In genomic region chr10:101295266-101295665, GRCh38 we compare ENCODE assay signal across 19 cellular contexts.
"Had no signal": no experiment of that assay in that cellular context is flagged by ENCODE, and none has a peak within 500 bp of the region (broad histone marks: within the 10 kb centered on the region; RNA-seq: fewer than 3 reads in every experiment).

No MANE protein-coding gene starts in this region.

- H3K4me1 ChIP-seq: foreskin keratinocyte had no signal

- H3K9me3 ChIP-seq: colonic mucosa, left ventricle myocardium inferior, neutrophil, tibial artery had no signal

- H3K36me3 ChIP-seq: brain microvascular endothelial cell, colonic mucosa, left ventricle myocardium inferior, neutrophil, tibial artery had no signal

- ATAC-seq: activated CD4-positive, CD25-positive, alpha-beta regulatory T cell treated with anti-CD3 and anti-CD28 coated beads, Interleukin-2, amount 50 U/mL, for 24 hours; activated naive CD8-positive, alpha-beta T cell treated with anti-CD3 and anti-CD28 coated beads, Interleukin-2, amount 50 U/mL, for 24 hours; activated T-cell treated with anti-CD3 and anti-CD28 coated beads, Interleukin-2, amount 50 U/mL, for 4 hours; foreskin keratinocyte; naive thymus-derived CD4-positive, alpha-beta T cell had no signal

- H3K27ac ChIP-seq: brain microvascular endothelial cell, colonic mucosa, foreskin keratinocyte, left ventricle myocardium inferior, neutrophil, tibial artery had no signal

- H3K36me3 Mint-ChIP-seq: activated naive CD4-positive, alpha-beta T cell treated with anti-CD3 and anti-CD28 coated beads, Interleukin-2, amount 10 ng/mL, durations not matched to agents 7 days and 5 days had no signal

- H3K9me3 Mint-ChIP-seq: activated CD4-positive, alpha-beta T cell treated with anti-CD3 and anti-CD28 coated beads, Interleukin-2, amount 10 ng/mL, durations not matched to agents 7 days and 5 days; activated naive CD4-positive, alpha-beta T cell treated with anti-CD3 and anti-CD28 coated beads, Interleukin-2, amount 10 ng/mL, durations not matched to agents 7 days and 5 days; activated naive CD8-positive, alpha-beta T cell treated with anti-CD3 and anti-CD28 coated beads, Interleukin-2, amount 50 U/mL, for 24 hours; activated T-cell treated with anti-CD3 and anti-CD28 coated beads, Interleukin-2, amount 50 U/mL, for 4 hours; central memory CD8-positive, alpha-beta T cell had no signal

- H3K4me3 ChIP-seq: colonic mucosa, left ventricle myocardium inferior, tibial artery had no signal

- H3K4me3 Mint-ChIP-seq: activated CD4-positive, alpha-beta T cell treated with anti-CD3 and anti-CD28 coated beads, Interleukin-2, amount 10 ng/mL, durations not matched to agents 7 days and 5 days; activated naive CD4-positive, alpha-beta T cell treated with anti-CD3 and anti-CD28 coated beads, Interleukin-2, amount 10 ng/mL, durations not matched to agents 7 days and 5 days; activated naive CD8-positive, alpha-beta T cell treated with anti-CD3 and anti-CD28 coated beads, Interleukin-2, amount 50 U/mL, for 24 hours; activated T-cell treated with anti-CD3 and anti-CD28 coated beads, Interleukin-2, amount 50 U/mL, for 4 hours; central memory CD8-positive, alpha-beta T cell; naive thymus-derived CD4-positive, alpha-beta T cell had no signal

- H3K27ac Mint-ChIP-seq: activated CD4-positive, alpha-beta T cell treated with anti-CD3 and anti-CD28 coated beads, Interleukin-2, amount 10 ng/mL, durations not matched to agents 7 days and 5 days; activated naive CD4-positive, alpha-beta T cell treated with anti-CD3 and anti-CD28 coated beads, Interleukin-2, amount 10 ng/mL, durations not matched to agents 7 days and 5 days; activated naive CD8-positive, alpha-beta T cell treated with anti-CD3 and anti-CD28 coated beads, Interleukin-2, amount 50 U/mL, for 24 hours; naive thymus-derived CD4-positive, alpha-beta T cell had no signal

- DNase-seq: activated CD4-positive, alpha-beta T cell treated with anti-CD3 and anti-CD28 coated beads, Interleukin-2, amount 10 ng/mL, durations not matched to agents 7 days and 5 days; activated CD8-positive, alpha-beta memory T cell treated with anti-CD3 and anti-CD28 coated beads, Interleukin-2, amount 50 U/mL, for 4 hours; activated effector memory CD4-positive, alpha-beta T cell treated with Interleukin-2 at 50 U/mL for 16 hours; activated naive CD4-positive, alpha-beta T cell treated with anti-CD3 and anti-CD28 coated beads, Interleukin-2, amount 10 ng/mL, durations not matched to agents 7 days and 5 days; activated naive CD8-positive, alpha-beta T cell treated with anti-CD3 and anti-CD28 coated beads, Interleukin-2, amount 50 U/mL, for 24 hours; activated T-cell treated with anti-CD3 and anti-CD28 coated beads, Interleukin-2, amount 50 U/mL, for 4 hours; brain microvascular endothelial cell; colonic mucosa; foreskin keratinocyte; glutamatergic neuron; left ventricle myocardium inferior; mammary epithelial cell; naive thymus-derived CD4-positive, alpha-beta T cell; stimulated activated CD4-positive, alpha-beta T cell treated with anti-CD3 and anti-CD28 coated beads, Interleukin-2, amount 100 ng/mL, for 24 hours; stimulated activated naive CD4-positive, alpha-beta T cell treated with Interleukin-2 at 50 U/mL for 16 hours; tibial artery had no signal
